ENCODE assay signal across 9 cellular contexts in the genomic region with DNA sequence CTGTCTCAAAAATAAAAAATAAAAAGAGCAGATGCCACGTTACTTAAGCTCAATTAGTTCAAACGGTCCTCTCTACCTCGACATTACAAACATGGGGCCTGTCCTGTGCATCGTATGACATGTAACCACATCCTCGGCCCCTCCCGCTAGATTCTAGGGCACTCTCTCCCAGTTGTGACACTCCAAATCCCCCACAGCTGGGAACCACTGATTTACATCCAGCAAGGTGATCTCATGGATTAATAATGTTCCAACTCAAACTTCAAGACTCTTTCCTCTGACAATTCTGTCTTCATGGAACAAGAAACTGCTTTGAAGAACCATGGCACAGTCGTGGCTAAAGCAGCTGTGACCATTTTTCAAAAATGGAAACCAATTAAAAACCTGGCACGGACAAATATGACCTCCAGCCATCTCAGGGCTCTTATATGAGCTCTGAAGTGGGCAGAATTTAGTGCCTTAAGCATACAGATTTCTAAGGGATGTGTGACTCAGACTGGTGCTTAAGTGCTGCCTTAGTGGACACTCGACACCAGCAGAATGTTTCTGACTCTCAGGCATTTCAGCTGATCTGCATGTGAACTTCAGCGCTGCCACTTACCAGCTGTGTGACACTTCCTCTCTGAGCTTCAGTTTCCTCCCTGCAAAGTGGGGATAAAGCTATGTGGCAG. TPM values are rescaled to one million over a fixed set of nuclear protein-coding genes. Genes with fewer than 3 reads are reported as not detected.
A peak's percentile ranks its signal among the peaks of the same experiment; 100 is the strongest.
DNase-seq lines count a peak whose midpoint lies in the region; ATAC-seq and TF ChIP-seq lines count a peak whose summit lies in the region.
"Had no signal": no experiment of that assay in that cellular context is flagged by ENCODE, and none has a peak within 500 bp of the region (broad histone marks: within the 10 kb centered on the region; RNA-seq: fewer than 3 reads in every experiment).

No MANE protein-coding gene starts in this region.

- peak; percentile 69 for ATAC-seq in WTC11
- ATAC-seq in activated naive CD8-positive, alpha-beta T cell treated with anti-CD3 and anti-CD28 coated beads, Interleukin-2, amount 50 U/mL, for 24 hours: no peak
- no peak for ATAC-seq in GM18517 (IDR thresholded peaks at IDR 0.05; ENCODE audit: unreplicated experiment)
- ATAC-seq in activated naive CD4-positive, alpha-beta T cell treated with anti-CD3 and anti-CD28 coated beads, Interleukin-2, amount 50 U/mL, for 72 hours: no peak

- H3K4me1 ChIP-seq in mesendoderm (ENCODE audit: control insufficient read depth, low read depth, low read length): peaks cover 11% of the 10 kb centered on the region

- H3K9ac ChIP-seq in mesendoderm (ENCODE audit: low read length): no peak overlapping the region

- H3K27me3 ChIP-seq in mesendoderm (ENCODE audit: insufficient read depth, low read length, poor library complexity): no peaks in the 10 kb centered on the region

- no peak overlapping the region for H3K18ac ChIP-seq in mesendoderm (ENCODE audit: low read length)

- H3K4me3 ChIP-seq in mesendoderm (ENCODE audit: low read length): no peak overlapping the region

- no peaks in the 10 kb centered on the region for H3K79me2 ChIP-seq in mesendoderm (ENCODE audit: control insufficient read depth, insufficient read depth, low read length)

- H3K36me3 Mint-ChIP-seq in WTC11: no peaks in the 10 kb centered on the region
- H3K36me3 Mint-ChIP-seq in activated naive CD8-positive, alpha-beta T cell treated with anti-CD3 and anti-CD28 coated beads, Interleukin-2, amount 50 U/mL, for 24 hours (ENCODE audit: low read depth): no peaks in the 10 kb centered on the region
- no peaks in the 10 kb centered on the region for H3K36me3 Mint-ChIP-seq in activated naive CD4-positive, alpha-beta T cell treated with anti-CD3 and anti-CD28 coated beads, Interleukin-2, amount 50 U/mL, for 72 hours

- H2BK120ac ChIP-seq in mesendoderm (ENCODE audit: low read depth, low read length): no peak overlapping the region

- H3K23ac ChIP-seq in mesendoderm (ENCODE audit: low read length): no peak overlapping the region

- H2BK15ac ChIP-seq in mesendoderm (replicated peaks; ENCODE audit: low read depth): no peak overlapping the region

- H3K9me3 Mint-ChIP-seq in WTC11: no peaks in the 10 kb centered on the region
- no peaks in the 10 kb centered on the region for H3K9me3 Mint-ChIP-seq in activated naive CD8-positive, alpha-beta T cell treated with anti-CD3 and anti-CD28 coated beads, Interleukin-2, amount 50 U/mL, for 24 hours
- H3K9me3 Mint-ChIP-seq in activated naive CD4-positive, alpha-beta T cell treated with anti-CD3 and anti-CD28 coated beads, Interleukin-2, amount 50 U/mL, for 72 hours: no peaks in the 10 kb centered on the region

- H3K27ac ChIP-seq in mesendoderm (ENCODE audit: low read depth, low read length): peak overlapping the region; percentile 42

- POLR2A ChIA-PET in WTC11 (lab: Charles Lee): no interaction called here

- H3K4me2 ChIP-seq in mesendoderm (ENCODE audit: low read length): no peak overlapping the region

- no peak overlapping the region for H2BK5ac ChIP-seq in mesendoderm (ENCODE audit: low read length)

- no peak overlapping the region for H2AK5ac ChIP-seq in mesendoderm (ENCODE audit: low read length)

- peak overlapping the region; percentile 31 for H3K56ac ChIP-seq in mesendoderm (ENCODE audit: low read length)

- H3K4me1 Mint-ChIP-seq in WTC11: peaks cover 48% of the 10 kb centered on the region
- no peaks in the 10 kb centered on the region for H3K4me1 Mint-ChIP-seq in activated naive CD8-positive, alpha-beta T cell treated with anti-CD3 and anti-CD28 coated beads, Interleukin-2, amount 50 U/mL, for 24 hours

- H3K36me3 ChIP-seq in mesendoderm (ENCODE audit: control insufficient read depth, insufficient read depth, low read length): no peaks in the 10 kb centered on the region

- H4K8ac ChIP-seq in mesendoderm (ENCODE audit: low read depth, low read length): no peak overlapping the region

- H3K27me3 Mint-ChIP-seq in WTC11 (ENCODE audit: low read depth): no peaks in the 10 kb centered on the region
- peaks cover 13% of the 10 kb centered on the region for H3K27me3 Mint-ChIP-seq in activated naive CD8-positive, alpha-beta T cell treated with anti-CD3 and anti-CD28 coated beads, Interleukin-2, amount 50 U/mL, for 24 hours

- CTCF ChIA-PET in WTC11 (lab: Charles Lee): interaction anchor here (1.3 to 1.9 kb wide), 4 partner anchors 8 to 64 kb away, joined by 3 to 4 read pairs (median 4); no protein-coding TSS in a partner anchor

- H3K79me1 ChIP-seq in mesendoderm (ENCODE audit: low read length): no peaks in the 10 kb centered on the region

- DNase-seq in DMS79 (lab: John Stamatoyannopoulos, UW): peak; percentile 98
- DNase-seq in NCI-H1105 treated with DMSO at 0.1 percent for 48 hours (lab: John Stamatoyannopoulos, UW): peak; percentile 30
- DNase-seq in WTC11 (ENCODE audit: low spot score): no peak
- peak; percentile 87 for DNase-seq in mesendoderm
- DNase-seq in activated naive CD8-positive, alpha-beta T cell treated with anti-CD3 and anti-CD28 coated beads, Interleukin-2, amount 50 U/mL, for 24 hours: no peak
- DNase-seq in stimulated activated CD4-positive, alpha-beta T cell treated with anti-CD3 and anti-CD28 coated beads, Interleukin-2, amount 100 ng/mL, for 24 hours: no peak
- no peak for DNase-seq in activated naive CD4-positive, alpha-beta T cell treated with anti-CD3 and anti-CD28 coated beads, Interleukin-2, amount 50 U/mL, for 72 hours (ENCODE audit: low spot score in 2 of 2)
- DNase-seq: central memory CD4-positive, alpha-beta T cell had no signal

- no peak overlapping the region for H3K4me3 Mint-ChIP-seq in WTC11
- H3K4me3 Mint-ChIP-seq in activated naive CD8-positive, alpha-beta T cell treated with anti-CD3 and anti-CD28 coated beads, Interleukin-2, amount 50 U/mL, for 24 hours: no peak overlapping the region

- no peak overlapping the region for H3K4ac ChIP-seq in mesendoderm (ENCODE audit: low read depth, low read length)

- no CpG with 5 or more reads among the region's 10 CpGs for WGBS in mesendoderm (ENCODE audit: extremely low coverage, insufficient coverage, low lambda C conversion rate)

- TF ChIP-seq CTCF in WTC11 (IDR thresholded peaks at IDR 0.05): no peak

- no peak overlapping the region for H3K27ac Mint-ChIP-seq in WTC11
- H3K27ac Mint-ChIP-seq in activated naive CD8-positive, alpha-beta T cell treated with anti-CD3 and anti-CD28 coated beads, Interleukin-2, amount 50 U/mL, for 24 hours: no peak overlapping the region
- H3K27ac Mint-ChIP-seq in activated naive CD4-positive, alpha-beta T cell treated with anti-CD3 and anti-CD28 coated beads, Interleukin-2, amount 50 U/mL, for 72 hours: no peak overlapping the region

- no peak overlapping the region for H4K5ac ChIP-seq in mesendoderm (ENCODE audit: low read length)

TF ChIP-seq in WTC11, 78 proteins besides CTCF, POLR2A, EP300 and RAD21 (continues in another document):
- TF ChIP-seq, protein P1, sequence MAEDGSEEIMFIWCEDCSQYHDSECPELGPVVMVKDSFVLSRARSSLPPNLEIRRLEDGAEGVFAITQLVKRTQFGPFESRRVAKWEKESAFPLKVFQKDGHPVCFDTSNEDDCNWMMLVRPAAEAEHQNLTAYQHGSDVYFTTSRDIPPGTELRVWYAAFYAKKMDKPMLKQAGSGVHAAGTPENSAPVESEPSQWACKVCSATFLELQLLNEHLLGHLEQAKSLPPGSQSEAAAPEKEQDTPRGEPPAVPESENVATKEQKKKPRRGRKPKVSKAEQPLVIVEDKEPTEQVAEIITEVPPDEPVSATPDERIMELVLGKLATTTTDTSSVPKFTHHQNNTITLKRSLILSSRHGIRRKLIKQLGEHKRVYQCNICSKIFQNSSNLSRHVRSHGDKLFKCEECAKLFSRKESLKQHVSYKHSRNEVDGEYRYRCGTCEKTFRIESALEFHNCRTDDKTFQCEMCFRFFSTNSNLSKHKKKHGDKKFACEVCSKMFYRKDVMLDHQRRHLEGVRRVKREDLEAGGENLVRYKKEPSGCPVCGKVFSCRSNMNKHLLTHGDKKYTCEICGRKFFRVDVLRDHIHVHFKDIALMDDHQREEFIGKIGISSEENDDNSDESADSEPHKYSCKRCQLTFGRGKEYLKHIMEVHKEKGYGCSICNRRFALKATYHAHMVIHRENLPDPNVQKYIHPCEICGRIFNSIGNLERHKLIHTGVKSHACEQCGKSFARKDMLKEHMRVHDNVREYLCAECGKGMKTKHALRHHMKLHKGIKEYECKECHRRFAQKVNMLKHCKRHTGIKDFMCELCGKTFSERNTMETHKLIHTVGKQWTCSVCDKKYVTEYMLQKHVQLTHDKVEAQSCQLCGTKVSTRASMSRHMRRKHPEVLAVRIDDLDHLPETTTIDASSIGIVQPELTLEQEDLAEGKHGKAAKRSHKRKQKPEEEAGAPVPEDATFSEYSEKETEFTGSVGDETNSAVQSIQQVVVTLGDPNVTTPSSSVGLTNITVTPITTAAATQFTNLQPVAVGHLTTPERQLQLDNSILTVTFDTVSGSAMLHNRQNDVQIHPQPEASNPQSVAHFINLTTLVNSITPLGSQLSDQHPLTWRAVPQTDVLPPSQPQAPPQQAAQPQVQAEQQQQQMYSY (CRISPR knock-in tag; IDR thresholded peaks at IDR 0.05): no peak
- TF ChIP-seq GRHL2 (CRISPR knock-in tag; IDR thresholded peaks at IDR 0.05; ENCODE audit: insufficient replicate concordance, severe bottlenecking): no peak
- no peak for TF ChIP-seq NFYB (CRISPR knock-in tag; conservative IDR thresholded peaks at IDR 0.05; ENCODE audit: low read depth)
- no peak for TF ChIP-seq NR2C2 (CRISPR knock-in tag; IDR thresholded peaks at IDR 0.05)
- no peak for TF ChIP-seq ATF2 (CRISPR knock-in tag; IDR thresholded peaks at IDR 0.05; ENCODE audit: borderline replicate concordance, low read depth)

RNA-seq across cellular contexts. Expression of gene ASAP2, which starts 31.7 kb away (rescaled TPM):
- 14.3 to 15.6 TPM (median 14.5 TPM) in 3 replicates for total RNA-seq in WTC11 (2021)
- 3.8 TPM for polyA plus RNA-seq in mesendoderm (2013, experiment 1 of 2)
- 4.6 TPM for polyA plus RNA-seq in mesendoderm (2013, experiment 2 of 2)
- 1 to 10 TPM in 1 of 2 donors, under 1 TPM in 1; 0.09 to 1.0 TPM for total RNA-seq in activated naive CD4-positive, alpha-beta T cell treated with anti-CD3 and anti-CD28 coated beads, Interleukin-2, amount 50 U/mL, for 72 hours

Comparison
In these comparisons a context has a peak if more than half of its experiments do, and no peak if none do; other contexts are left out.
1. DNase-seq: peak in DMS79 (single experiment), NCI-H1105 treated with DMSO at 0.1 percent for 48 hours (single experiment) and mesendoderm (single experiment); none in WTC11 (single experiment), activated naive CD8-positive, alpha-beta T cell treated with anti-CD3 and anti-CD28 coated beads, Interleukin-2, amount 50 U/mL, for 24 hours (single experiment), stimulated activated CD4-positive, alpha-beta T cell treated with anti-CD3 and anti-CD28 coated beads, Interleukin-2, amount 100 ng/mL, for 24 hours (0 of 2) and activated naive CD4-positive, alpha-beta T cell treated with anti-CD3 and anti-CD28 coated beads, Interleukin-2, amount 50 U/mL, for 72 hours (0 of 2).